24 cellular contexts compared by ENCODE assay signal in the genomic region with DNA sequence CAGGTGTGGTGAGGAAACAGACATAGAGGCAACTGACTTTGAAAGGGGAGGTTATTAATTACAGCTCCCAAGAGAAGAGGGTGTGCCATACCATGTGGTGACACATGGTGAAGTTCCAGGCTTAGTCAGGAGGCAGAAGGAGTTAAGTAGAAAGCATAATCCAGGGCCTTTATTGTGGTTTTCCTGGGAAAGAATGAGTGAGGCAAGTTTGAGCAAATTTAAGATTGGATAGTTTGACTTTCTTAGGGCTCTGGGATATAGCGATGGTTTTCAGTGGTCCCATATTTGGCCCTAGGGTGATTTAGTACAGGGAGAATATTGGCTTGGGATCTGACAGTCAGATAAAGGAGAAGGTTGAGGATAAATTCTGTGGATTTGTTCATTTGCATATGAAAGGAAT.
"Had no signal": no experiment of that assay in that cellular context is flagged by ENCODE, and none has a peak within 500 bp of the region (broad histone marks: within the 10 kb centered on the region; RNA-seq: fewer than 3 reads in every experiment).

No MANE protein-coding gene starts in this region.

- DNase-seq: activated CD4-positive, alpha-beta T cell treated with anti-CD3 and anti-CD28 coated beads for 48 hours; activated CD4-positive, alpha-beta T cell treated with anti-CD3 and anti-CD28 coated beads, Interleukin-2, amount 50 U/mL, for 1 hour; activated CD4-positive, alpha-beta T cell treated with anti-CD3 and anti-CD28 coated beads, Interleukin-2, amount 50 U/mL, for 48 hours; activated CD8-positive, alpha-beta memory T cell treated with anti-CD3 and anti-CD28 coated beads for 24 hours; activated CD8-positive, alpha-beta T cell treated with anti-CD3 and anti-CD28 coated beads for 36 hours; activated effector memory CD4-positive, alpha-beta T cell treated with anti-CD3 and anti-CD28 coated beads, Interleukin-2, amount 50 U/mL, for 16 hours; activated naive CD4-positive, alpha-beta T cell treated with anti-CD3 and anti-CD28 coated beads for 36 hours; activated naive CD8-positive, alpha-beta T cell treated with anti-CD3 and anti-CD28 coated beads for 36 hours; activated naive CD8-positive, alpha-beta T cell treated with anti-CD3 and anti-CD28 coated beads, Interleukin-2, amount 50 U/mL, for 24 hours; activated T-cell treated with anti-CD3 and anti-CD28 coated beads, Interleukin-2, amount 50 U/mL, for 1 hour; activated T-cell treated with anti-CD3 and anti-CD28 coated beads, Interleukin-2, amount 50 U/mL, for 48 hours; adrenal gland; amygdala; caudate nucleus; cortex of kidney; dermis blood vessel endothelial cell; effector CD4-positive, alpha-beta T cell; effector memory CD8-positive, alpha-beta T cell; foreskin fibroblast; head of caudate nucleus; T-helper 2 cell had no signal

- H3K4me3 ChIP-seq: adrenal gland, ascending aorta had no signal

- FAIRE-seq: colon, frontal cortex had no signal
